Comparison of ENCODE assay signal across 19 cellular contexts in genomic region chr6:4964675-4965336, GRCh38.
"Had no signal": no experiment of that assay in that cellular context is flagged by ENCODE, and none has a peak within 500 bp of the region (broad histone marks: within the 10 kb centered on the region; RNA-seq: fewer than 3 reads in every experiment).

No MANE protein-coding gene starts in this region.

- H3K36me3 ChIP-seq: left ventricle myocardium inferior, neutrophil, tibial nerve had no signal

- H3K27ac ChIP-seq: body of pancreas, dorsolateral prefrontal cortex, epithelial cell of prostate, left ventricle myocardium inferior, neutrophil, skin epidermis, tibial nerve had no signal

- H3K4me3 ChIP-seq: body of pancreas, dorsolateral prefrontal cortex, left ventricle myocardium inferior, skin epidermis, tibial nerve had no signal

- ATAC-seq: activated T-cell treated with anti-CD3 and anti-CD28 coated beads, Interleukin-2, amount 50 U/mL, for 4 hours; body of pancreas; naive thymus-derived CD4-positive, alpha-beta T cell; stimulated activated naive CD8-positive, alpha-beta T cell treated with anti-CD3 and anti-CD28 coated beads, Interleukin-15, Interleukin-2, amounts not matched to agents 100 U/mL and 50 U/mL, for 24 hours; T-cell had no signal

- H3K27me3 ChIP-seq: dorsolateral prefrontal cortex, neutrophil, tibial nerve had no signal

- H3K4me1 ChIP-seq: body of pancreas, left ventricle myocardium inferior, tibial nerve had no signal

- H3K9me3 ChIP-seq: body of pancreas, left ventricle myocardium inferior, neutrophil had no signal

- DNase-seq: activated B cell treated with CpG ODN at 0.5 μM for 24 hours; activated CD4-positive, alpha-beta memory T cell treated with anti-CD3 and anti-CD28 coated beads, Interleukin-2, amount 10 ng/mL, durations not matched to agents 7 days and 5 days; activated CD4-positive, alpha-beta T cell treated with anti-CD3 and anti-CD28 coated beads for 4 hours; activated CD8-positive, alpha-beta memory T cell treated with anti-CD3 and anti-CD28 coated beads, Interleukin-2, amount 50 U/mL, for 4 hours; activated naive CD4-positive, alpha-beta T cell treated with anti-CD3 and anti-CD28 coated beads for 36 hours; activated T-cell treated with anti-CD3 and anti-CD28 coated beads, Interleukin-2, amount 50 U/mL, for 4 hours; body of pancreas; dorsolateral prefrontal cortex; foreskin fibroblast; hypothalamus; left ventricle myocardium inferior; mammary epithelial cell; naive thymus-derived CD4-positive, alpha-beta T cell; stimulated activated naive CD8-positive, alpha-beta T cell treated with anti-CD3 and anti-CD28 coated beads, Interleukin-15, Interleukin-2, amounts not matched to agents 100 U/mL and 50 U/mL, for 24 hours; T-cell had no signal
